In genomic region chr5:64947031-64947430, GRCh38 we compare ENCODE assay signal across 11 cellular contexts.
A peak's percentile ranks its signal among the peaks of the same experiment; 100 is the strongest.
DNase-seq lines count a peak whose midpoint lies in the region; ATAC-seq, FAIRE-seq and TF ChIP-seq lines count a peak whose summit lies in the region.
"Had no signal": no experiment of that assay in that cellular context is flagged by ENCODE, and none has a peak within 500 bp of the region (broad histone marks: within the 10 kb centered on the region; RNA-seq: fewer than 3 reads in every experiment).

No MANE protein-coding gene starts in this region.

- H3K9me3 ChIP-seq in breast epithelium (no peaks in the 10 kb centered on the region), small intestine (ENCODE audit: control insufficient read depth, low read depth) (no peaks in the 10 kb centered on the region), gastrocnemius medialis (no peaks in the 10 kb centered on the region)
- H3K9me3 ChIP-seq: spleen had no signal

- TF ChIP-seq POLR2A in breast epithelium (IDR thresholded peaks at IDR 0.05) (no peak), gastrocnemius medialis (IDR thresholded peaks at IDR 0.05) (no peak)

- 55 to 61% (median 57%) methylated on average over 1 of the region's 1 CpG for WGBS in small intestine, 3 donors

- H3K4me1 ChIP-seq in breast epithelium (no peaks in the 10 kb centered on the region), small intestine (ENCODE audit: control insufficient read depth in 2 of 2, insufficient read depth in 1 of 2, low read depth in 1 of 2, low read length in 1 of 2) (no peaks in the 10 kb centered on the region), gastrocnemius medialis (no peaks in the 10 kb centered on the region)
- H3K4me1 ChIP-seq: spleen had no signal

- peaks cover 9% of the 10 kb centered on the region for H3K36me3 Mint-ChIP-seq in MCF 10A (ENCODE audit: insufficient read depth, unreplicated experiment)

- H3K27ac Mint-ChIP-seq in MCF 10A (ENCODE audit: low read depth, unreplicated experiment) = no peak overlapping the region

- H3K4me3 Mint-ChIP-seq in MCF 10A (ENCODE audit: unreplicated experiment) = no peak overlapping the region

- no peaks in the 10 kb centered on the region for H3K27me3 ChIP-seq in breast epithelium
- H3K27me3 ChIP-seq in small intestine (ENCODE audit: control insufficient read depth in 2 of 2, insufficient read depth in 2 of 2, low read length in 2 of 2) = no peaks in the 10 kb centered on the region
- H3K27me3 ChIP-seq in gastrocnemius medialis = no peaks in the 10 kb centered on the region
- H3K27me3 ChIP-seq: spleen had no signal

- H3K36me3 ChIP-seq in breast epithelium (no peaks in the 10 kb centered on the region), small intestine (ENCODE audit: control insufficient read depth in 2 of 2, insufficient read depth in 2 of 2, low read length in 2 of 2) (no peaks in the 10 kb centered on the region), gastrocnemius medialis (no peaks in the 10 kb centered on the region)
- H3K36me3 ChIP-seq: spleen had no signal

- CTCF ChIA-PET in MCF 10A (lab: Yijun Ruan, JAX) = interaction anchor here (1.1 to 1.4 kb wide), 2 partner anchors 9 to 136 kb away, joined by 3 to 5 read pairs; no protein-coding TSS in a partner anchor

- ATAC-seq in HG03135 (IDR thresholded peaks at IDR 0.05; ENCODE audit: unreplicated experiment) = no peak
- ATAC-seq in GM21381 (IDR thresholded peaks at IDR 0.05; ENCODE audit: unreplicated experiment) = no peak
- no peak for ATAC-seq in gastrocnemius medialis

- POLR2A ChIA-PET in MCF 10A (lab: Yijun Ruan, JAX) = interaction anchor here (0.6 to 1.0 kb wide), 2 partner anchors 37 to 88 kb away, joined by 3 read pairs; no protein-coding TSS in a partner anchor

- no peaks in the 10 kb centered on the region for H3K27me3 Mint-ChIP-seq in MCF 10A (ENCODE audit: insufficient read depth, unreplicated experiment)

- in situ Hi-C loops in gastrocnemius medialis (cut with MboI; ENCODE audit: low sequenced_read_pairs in 4 of 4) = no loop called here

- DNase-seq in MCF 10A (ENCODE audit: unreplicated experiment) (peak; percentile 35), breast epithelium (ENCODE audit: low spot score in 2 of 2) (no peak), NCI-H510A (lab: John Stamatoyannopoulos, UW) (peak; percentile 24), dermis blood vessel endothelial cell (peak; percentile 83), small intestine (peak; percentile 7), gastrocnemius medialis (no peak)
- DNase-seq: activated CD8-positive, alpha-beta memory T cell treated with anti-CD3 and anti-CD28 coated beads, Interleukin-2, amount 50 U/mL, for 48 hours; head of caudate nucleus; spleen had no signal

- H3K4me3 ChIP-seq in breast epithelium (no peak overlapping the region), small intestine (ENCODE audit: low read depth in 1 of 2, low read length in 2 of 2) (no peak overlapping the region), gastrocnemius medialis (no peak overlapping the region)
- H3K4me3 ChIP-seq: spleen had no signal

- BruUV-seq in MCF 10A (replicated peaks; lab: Mats Ljungman, UMichigan) = no TSS peak

- H3K4me1 Mint-ChIP-seq in MCF 10A (ENCODE audit: insufficient read depth, unreplicated experiment) = peaks cover 18% of the 10 kb centered on the region

- TF ChIP-seq CTCF in MCF 10A (IDR thresholded peaks at IDR 0.05; ENCODE audit: unreplicated experiment) = no peak
- no peak for TF ChIP-seq CTCF in breast epithelium (IDR thresholded peaks at IDR 0.05)
- no peak for TF ChIP-seq CTCF in gastrocnemius medialis (IDR thresholded peaks at IDR 0.05 in 4 of 5, conservative IDR thresholded peaks at IDR 0.05 in 1 of 5)

- intact Hi-C loops in MCF 10A (cut with micrococcal nuclease) (no loop called here), breast epithelium (cut with DNase I; ENCODE audit: low total_unique reads) (no loop called here), gastrocnemius medialis (cut with DNase I; ENCODE audit: low total_unique reads) (no loop called here)

- no peak for FAIRE-seq in small intestine (lab: Jason Lieb, UNC)

- H3K27ac ChIP-seq in breast epithelium = no peak overlapping the region
- H3K27ac ChIP-seq in small intestine (ENCODE audit: low read depth in 1 of 2, low read length in 1 of 2) = no peak overlapping the region
- no peak overlapping the region for H3K27ac ChIP-seq in gastrocnemius medialis
- H3K27ac ChIP-seq: spleen had no signal

- H3K9me3 Mint-ChIP-seq in MCF 10A (ENCODE audit: unreplicated experiment) = no peaks in the 10 kb centered on the region

Comparison
In these comparisons a context has a peak if more than half of its experiments do, and no peak if none do; other contexts are left out.
1. DNase-seq: peak in MCF 10A (single experiment), NCI-H510A (single experiment), dermis blood vessel endothelial cell (single experiment) and small intestine (single experiment); none in breast epithelium (0 of 2) and gastrocnemius medialis (0 of 2).